In genomic region chr18:5518899-5519371, GRCh38 we compare ENCODE assay signal across 14 cellular contexts. TPM values are rescaled to one million over a fixed set of nuclear protein-coding genes. Genes with fewer than 3 reads are reported as not detected.
DNase-seq lines count a peak whose midpoint lies in the region; ATAC-seq and TF ChIP-seq lines count a peak whose summit lies in the region.
"Had no signal": no experiment of that assay in that cellular context is flagged by ENCODE, and none has a peak within 500 bp of the region (broad histone marks: within the 10 kb centered on the region; RNA-seq: fewer than 3 reads in every experiment).

No MANE protein-coding gene starts in this region.

- H3K4me2 ChIP-seq in BLaER1 treated with 17β-estradiol and CSF1 and Interleukin-3, amounts not matched to agents 10 nM and 100 nM, result peak overlapping the region in 5 of 11 experiments; percentile 46 to 91 (median 79); a peak in 10 of 22 replicates
- H3K4me2 ChIP-seq in osteoblast (ENCODE audit: insufficient read depth, low read length), result no peak overlapping the region
- H3K4me2 ChIP-seq: KMS-11 had no signal

- no peak overlapping the region for H3K27ac Mint-ChIP-seq in natural killer cell treated with Interleukin-12 subunit alpha and Interleukin-12 subunit beta and Interleukin-15 and Interleukin-18, amount 100 ng/mL, for 72 hours
- H3K27ac Mint-ChIP-seq: activated T-helper 17 cell treated with anti-CD3 and anti-CD28 coated beads, Interleukin-2, amount 50 U/mL, for 72 hours had no signal

- peaks cover 25 to 71% (median 44%) of the 10 kb centered on the region in 10 experiments for H3K4me1 ChIP-seq in BLaER1 treated with 17β-estradiol and CSF1 and Interleukin-3, amounts not matched to agents 10 nM and 100 nM
- H3K4me1 ChIP-seq in osteoblast (ENCODE audit: insufficient read depth, low read length), result no peaks in the 10 kb centered on the region

- peak overlapping the region in 7 of 11 experiments; percentile 1 to 97 (median 94); a peak in 11 of 22 replicates for H3K27ac ChIP-seq in BLaER1 treated with 17β-estradiol and CSF1 and Interleukin-3, amounts not matched to agents 10 nM and 100 nM
- no peak overlapping the region for H3K27ac ChIP-seq in osteoblast (ENCODE audit: low read depth, low read length)
- H3K27ac ChIP-seq: cardiac muscle cell, KMS-11 had no signal

- TF ChIP-seq CTCF in osteoblast (IDR thresholded peaks at IDR 0.05; ENCODE audit: extremely low read depth, low read depth, low read length), result no peak

- DNase-seq in OCI-M1 (lab: John Stamatoyannopoulos, UW), result peak; percentile 37
- peak; percentile 54 for DNase-seq in fibroblast of gingiva (ENCODE audit: low read depth)
- DNase-seq in pulmonary artery endothelial cell (ENCODE audit: low read depth, low spot score), result peak; percentile 29
- DNase-seq in natural killer cell treated with Interleukin-12 subunit alpha and Interleukin-12 subunit beta and Interleukin-15 and Interleukin-18, amount 100 ng/mL, for 72 hours (ENCODE audit: low spot score), result no peak
- DNase-seq in osteoblast (ENCODE audit: insufficient read length, low spot score, missing footprints), result no peak
- DNase-seq in DMS53 treated with DMSO at 0.1 percent for 48 hours (lab: John Stamatoyannopoulos, UW; ENCODE audit: unreplicated experiment), result no peak
- DNase-seq: AML-193, NCI-H2081 treated with DMSO at 0.1 percent for 48 hours had no signal

- H3K4me3 ChIP-seq in BLaER1 treated with 17β-estradiol and CSF1 and Interleukin-3, amounts not matched to agents 10 nM and 100 nM, result no peak overlapping the region
- no peak overlapping the region for H3K4me3 ChIP-seq in osteoblast (ENCODE audit: insufficient read depth, low read length)
- H3K4me3 ChIP-seq: cardiac muscle cell had no signal

- H3K4me1 Mint-ChIP-seq in natural killer cell treated with Interleukin-12 subunit alpha and Interleukin-12 subunit beta and Interleukin-15 and Interleukin-18, amount 100 ng/mL, for 72 hours (ENCODE audit: low read depth in 2 of 2), result peaks cover 0 to 4% of the 10 kb centered on the region in 2 donors
- H3K4me1 Mint-ChIP-seq: activated T-helper 17 cell treated with anti-CD3 and anti-CD28 coated beads, Interleukin-2, amount 50 U/mL, for 72 hours; neural crest cell had no signal

- peaks cover 2 to 8% of the 10 kb centered on the region in 2 donors for H3K27me3 Mint-ChIP-seq in natural killer cell treated with Interleukin-12 subunit alpha and Interleukin-12 subunit beta and Interleukin-15 and Interleukin-18, amount 100 ng/mL, for 72 hours

- H3K36me3 ChIP-seq in BLaER1 treated with 17β-estradiol and CSF1 and Interleukin-3, amounts not matched to agents 10 nM and 100 nM, result no peaks in the 10 kb centered on the region
- no peaks in the 10 kb centered on the region for H3K36me3 ChIP-seq in osteoblast (ENCODE audit: insufficient read depth, low read length)
- H3K36me3 ChIP-seq: cardiac muscle cell had no signal

- ATAC-seq in natural killer cell treated with Interleukin-12 subunit alpha and Interleukin-12 subunit beta and Interleukin-15 and Interleukin-18, amount 100 ng/mL, for 72 hours, result no peak
- no peak for ATAC-seq in HG03354 (IDR thresholded peaks at IDR 0.05; ENCODE audit: poor library complexity, severe bottlenecking, unreplicated experiment)
- ATAC-seq: activated T-helper 17 cell treated with anti-CD3 and anti-CD28 coated beads, Interleukin-2, amount 50 U/mL, for 72 hours had no signal

- no peaks in the 10 kb centered on the region for H3K27me3 ChIP-seq in BLaER1 treated with 17β-estradiol and CSF1 and Interleukin-3, amounts not matched to agents 10 nM and 100 nM
- no peaks in the 10 kb centered on the region for H3K27me3 ChIP-seq in osteoblast (ENCODE audit: insufficient read depth, low read length)
- H3K27me3 ChIP-seq: cardiac muscle cell had no signal

- no peak overlapping the region for H2AFZ ChIP-seq in osteoblast (ENCODE audit: low read length)

- no peaks in the 10 kb centered on the region for H4K20me1 ChIP-seq in BLaER1 treated with 17β-estradiol and CSF1 and Interleukin-3, amounts not matched to agents 10 nM and 100 nM
- H4K20me1 ChIP-seq in osteoblast (ENCODE audit: insufficient read depth, low read length), result no peaks in the 10 kb centered on the region

- no peaks in the 10 kb centered on the region for H3K9me3 Mint-ChIP-seq in natural killer cell treated with Interleukin-12 subunit alpha and Interleukin-12 subunit beta and Interleukin-15 and Interleukin-18, amount 100 ng/mL, for 72 hours
- H3K9me3 Mint-ChIP-seq: activated T-helper 17 cell treated with anti-CD3 and anti-CD28 coated beads, Interleukin-2, amount 50 U/mL, for 72 hours; neural crest cell had no signal

- H3K9ac ChIP-seq in BLaER1 treated with 17β-estradiol and CSF1 and Interleukin-3, amounts not matched to agents 10 nM and 100 nM, result peak overlapping the region in 4 of 11 experiments; percentile 13 to 87 (median 46); a peak in 4 of 22 replicates
- H3K9ac ChIP-seq: KMS-11 had no signal

- H3K9me3 ChIP-seq in BLaER1 treated with 17β-estradiol and CSF1 and Interleukin-3, amounts not matched to agents 10 nM and 100 nM (replicated peaks in 1 of 11), result no peaks in the 10 kb centered on the region
- no peaks in the 10 kb centered on the region for H3K9me3 ChIP-seq in osteoblast (ENCODE audit: low read depth, low read length)

- no peaks in the 10 kb centered on the region for H3K79me2 ChIP-seq in osteoblast (ENCODE audit: insufficient read depth, low read length)

- no peaks in the 10 kb centered on the region for H3K36me3 Mint-ChIP-seq in natural killer cell treated with Interleukin-12 subunit alpha and Interleukin-12 subunit beta and Interleukin-15 and Interleukin-18, amount 100 ng/mL, for 72 hours

- no peak overlapping the region for H3K4me3 Mint-ChIP-seq in natural killer cell treated with Interleukin-12 subunit alpha and Interleukin-12 subunit beta and Interleukin-15 and Interleukin-18, amount 100 ng/mL, for 72 hours
- H3K4me3 Mint-ChIP-seq: activated T-helper 17 cell treated with anti-CD3 and anti-CD28 coated beads, Interleukin-2, amount 50 U/mL, for 72 hours; neural crest cell had no signal

RNA-seq across cellular contexts. Expression of gene EPB41L3, which starts 24.9 kb away (rescaled TPM):
- total RNA-seq in pulmonary artery endothelial cell (92.4 and 122 TPM in 2 replicates), osteoblast (0.72 and 0.88 TPM in 2 replicates)
- total RNA-seq in natural killer cell treated with Interleukin-12 subunit alpha and Interleukin-12 subunit beta and Interleukin-15 and Interleukin-18, amount 100 ng/mL, for 72 hours, result under 1 TPM in 1 of 2 donors, not detected in 1; 0.57 TPM

Comparison
In these comparisons a context has a peak if more than half of its experiments do, and no peak if none do; other contexts are left out.
1. DNase-seq: peak in OCI-M1 (single experiment), fibroblast of gingiva (single experiment) and pulmonary artery endothelial cell (single experiment); none in natural killer cell treated with Interleukin-12 subunit alpha and Interleukin-12 subunit beta and Interleukin-15 and Interleukin-18, amount 100 ng/mL, for 72 hours (single experiment), osteoblast (single experiment) and DMS53 treated with DMSO at 0.1 percent for 48 hours (single experiment).
2. RNA of gene EPB41L3, which starts 24.9 kb away (total RNA-seq): 92.4 to 122 TPM in pulmonary artery endothelial cell; 0.72 to 0.88 TPM in osteoblast and 0.57 TPM in natural killer cell treated with Interleukin-12 subunit alpha and Interleukin-12 subunit beta and Interleukin-15 and Interleukin-18, amount 100 ng/mL, for 72 hours; every median in the first group is over 10 times any median in the second.